Comparison of ENCODE assay signal across 1 cellular context in genomic region chr1:206507395-206508129, GRCh38.
A peak's percentile ranks its signal among the peaks of the same experiment; 100 is the strongest.
TF ChIP-seq lines count a peak whose summit lies in the region.

A gene with protein sequence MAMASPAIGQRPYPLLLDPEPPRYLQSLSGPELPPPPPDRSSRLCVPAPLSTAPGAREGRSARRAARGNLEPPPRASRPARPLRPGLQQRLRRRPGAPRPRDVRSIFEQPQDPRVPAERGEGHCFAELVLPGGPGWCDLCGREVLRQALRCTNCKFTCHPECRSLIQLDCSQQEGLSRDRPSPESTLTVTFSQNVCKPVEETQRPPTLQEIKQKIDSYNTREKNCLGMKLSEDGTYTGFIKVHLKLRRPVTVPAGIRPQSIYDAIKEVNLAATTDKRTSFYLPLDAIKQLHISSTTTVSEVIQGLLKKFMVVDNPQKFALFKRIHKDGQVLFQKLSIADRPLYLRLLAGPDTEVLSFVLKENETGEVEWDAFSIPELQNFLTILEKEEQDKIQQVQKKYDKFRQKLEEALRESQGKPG (plus strand): TSS chr1:206507531. CDS start chr1:206507603, 72 bp downstream.

TF ChIP-seq in GM12878, 131 proteins besides CTCF, POLR2A, EP300 and RAD21 (continued from another document):
- TF ChIP-seq ATF7 (IDR thresholded peaks at IDR 0.05; ENCODE audit: low read depth) (no peak), TCF3 (IDR thresholded peaks at IDR 0.05; ENCODE audit: borderline replicate concordance, insufficient read depth, low read depth, low read length) (no peak), BACH1 (IDR thresholded peaks at IDR 0.05; ENCODE audit: borderline replicate concordance) (peak; percentile 56; the same call in 1 of the 2 replicates), IRF5 (IDR thresholded peaks at IDR 0.05; ENCODE audit: borderline replicate concordance) (no peak), BHLHE40 (IDR thresholded peaks at IDR 0.05; ENCODE audit: borderline replicate concordance in 1 of 2, low read depth in 2 of 2, low read length in 1 of 2) (peak in 1 of 2 experiments; percentile 29; a peak in 1 of 4 replicates), TARDBP (IDR thresholded peaks at IDR 0.05; ENCODE audit: borderline replicate concordance) (no peak), PAX5 (IDR thresholded peaks at IDR 0.05; ENCODE audit: borderline replicate concordance, low read depth, low read length) (no peak), REST (IDR thresholded peaks at IDR 0.05; ENCODE audit: low read depth, low read length) (no peak), HDAC6 (IDR thresholded peaks at IDR 0.05; ENCODE audit: unreplicated experiment) (peak; percentile 100), POLR2AphosphoS2 (IDR thresholded peaks at IDR 0.05; ENCODE audit: low read depth, low read length) (peak; percentile 78; the same call in 1 of the 2 replicates), FOS (IDR thresholded peaks at IDR 0.05; ENCODE audit: borderline replicate concordance, extremely low read depth, insufficient read length) (no peak), LARP7 (IDR thresholded peaks at IDR 0.05) (peak; percentile 79), POLR2AphosphoS5 (IDR thresholded peaks at IDR 0.05; ENCODE audit: low read length) (0 out of 2 replicates have a peak, but pooled peaks have one; percentile 30), ZBTB11 (CRISPR knock-in tag; IDR thresholded peaks at IDR 0.05) (no peak), MYC (IDR thresholded peaks at IDR 0.05; ENCODE audit: insufficient read depth, insufficient read length, insufficient replicate concordance, low read length, severe bottlenecking) (no peak), KDM1A (IDR thresholded peaks at IDR 0.05; ENCODE audit: borderline replicate concordance) (no peak), BCLAF1 (IDR thresholded peaks at IDR 0.05) (peak; percentile 50; the same call in 1 of the 2 replicates), RELA (IDR thresholded peaks at IDR 0.05; ENCODE audit: borderline replicate concordance, partially characterized antibody) (no peak), RUNX3 (IDR thresholded peaks at IDR 0.05; ENCODE audit: low read length) (no peak), TAF1 (IDR thresholded peaks at IDR 0.05; ENCODE audit: borderline replicate concordance, low read depth, low read length) (0 out of 2 replicates have a peak, but pooled peaks have one; percentile 34), CBX5 (IDR thresholded peaks at IDR 0.05; ENCODE audit: low read depth) (no peak), MAX (IDR thresholded peaks at IDR 0.05; ENCODE audit: low read depth, low read length) (no peak), USF2 (IDR thresholded peaks at IDR 0.05; ENCODE audit: borderline replicate concordance, low read depth, low read length) (no peak), EED (IDR thresholded peaks at IDR 0.05; ENCODE audit: low read depth) (no peak), YBX1 (IDR thresholded peaks at IDR 0.05) (no peak), IKZF2 (IDR thresholded peaks at IDR 0.05) (no peak), NBN (IDR thresholded peaks at IDR 0.05) (0 out of 2 replicates have a peak, but pooled peaks have one; percentile 7), MEF2A (IDR thresholded peaks at IDR 0.05; ENCODE audit: insufficient read depth, low read depth, low read length) (no peak)
- TF ChIP-seq, protein P1, sequence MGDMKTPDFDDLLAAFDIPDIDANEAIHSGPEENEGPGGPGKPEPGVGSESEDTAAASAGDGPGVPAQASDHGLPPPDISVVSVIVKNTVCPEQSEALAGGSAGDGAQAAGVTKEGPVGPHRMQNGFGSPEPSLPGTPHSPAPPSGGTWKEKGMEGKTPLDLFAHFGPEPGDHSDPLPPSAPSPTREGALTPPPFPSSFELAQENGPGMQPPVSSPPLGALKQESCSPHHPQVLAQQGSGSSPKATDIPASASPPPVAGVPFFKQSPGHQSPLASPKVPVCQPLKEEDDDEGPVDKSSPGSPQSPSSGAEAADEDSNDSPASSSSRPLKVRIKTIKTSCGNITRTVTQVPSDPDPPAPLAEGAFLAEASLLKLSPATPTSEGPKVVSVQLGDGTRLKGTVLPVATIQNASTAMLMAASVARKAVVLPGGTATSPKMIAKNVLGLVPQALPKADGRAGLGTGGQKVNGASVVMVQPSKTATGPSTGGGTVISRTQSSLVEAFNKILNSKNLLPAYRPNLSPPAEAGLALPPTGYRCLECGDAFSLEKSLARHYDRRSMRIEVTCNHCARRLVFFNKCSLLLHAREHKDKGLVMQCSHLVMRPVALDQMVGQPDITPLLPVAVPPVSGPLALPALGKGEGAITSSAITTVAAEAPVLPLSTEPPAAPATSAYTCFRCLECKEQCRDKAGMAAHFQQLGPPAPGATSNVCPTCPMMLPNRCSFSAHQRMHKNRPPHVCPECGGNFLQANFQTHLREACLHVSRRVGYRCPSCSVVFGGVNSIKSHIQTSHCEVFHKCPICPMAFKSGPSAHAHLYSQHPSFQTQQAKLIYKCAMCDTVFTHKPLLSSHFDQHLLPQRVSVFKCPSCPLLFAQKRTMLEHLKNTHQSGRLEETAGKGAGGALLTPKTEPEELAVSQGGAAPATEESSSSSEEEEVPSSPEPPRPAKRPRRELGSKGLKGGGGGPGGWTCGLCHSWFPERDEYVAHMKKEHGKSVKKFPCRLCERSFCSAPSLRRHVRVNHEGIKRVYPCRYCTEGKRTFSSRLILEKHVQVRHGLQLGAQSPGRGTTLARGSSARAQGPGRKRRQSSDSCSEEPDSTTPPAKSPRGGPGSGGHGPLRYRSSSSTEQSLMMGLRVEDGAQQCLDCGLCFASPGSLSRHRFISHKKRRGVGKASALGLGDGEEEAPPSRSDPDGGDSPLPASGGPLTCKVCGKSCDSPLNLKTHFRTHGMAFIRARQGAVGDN (IDR thresholded peaks at IDR 0.05): peak; percentile 55
- TF ChIP-seq, protein P2, sequence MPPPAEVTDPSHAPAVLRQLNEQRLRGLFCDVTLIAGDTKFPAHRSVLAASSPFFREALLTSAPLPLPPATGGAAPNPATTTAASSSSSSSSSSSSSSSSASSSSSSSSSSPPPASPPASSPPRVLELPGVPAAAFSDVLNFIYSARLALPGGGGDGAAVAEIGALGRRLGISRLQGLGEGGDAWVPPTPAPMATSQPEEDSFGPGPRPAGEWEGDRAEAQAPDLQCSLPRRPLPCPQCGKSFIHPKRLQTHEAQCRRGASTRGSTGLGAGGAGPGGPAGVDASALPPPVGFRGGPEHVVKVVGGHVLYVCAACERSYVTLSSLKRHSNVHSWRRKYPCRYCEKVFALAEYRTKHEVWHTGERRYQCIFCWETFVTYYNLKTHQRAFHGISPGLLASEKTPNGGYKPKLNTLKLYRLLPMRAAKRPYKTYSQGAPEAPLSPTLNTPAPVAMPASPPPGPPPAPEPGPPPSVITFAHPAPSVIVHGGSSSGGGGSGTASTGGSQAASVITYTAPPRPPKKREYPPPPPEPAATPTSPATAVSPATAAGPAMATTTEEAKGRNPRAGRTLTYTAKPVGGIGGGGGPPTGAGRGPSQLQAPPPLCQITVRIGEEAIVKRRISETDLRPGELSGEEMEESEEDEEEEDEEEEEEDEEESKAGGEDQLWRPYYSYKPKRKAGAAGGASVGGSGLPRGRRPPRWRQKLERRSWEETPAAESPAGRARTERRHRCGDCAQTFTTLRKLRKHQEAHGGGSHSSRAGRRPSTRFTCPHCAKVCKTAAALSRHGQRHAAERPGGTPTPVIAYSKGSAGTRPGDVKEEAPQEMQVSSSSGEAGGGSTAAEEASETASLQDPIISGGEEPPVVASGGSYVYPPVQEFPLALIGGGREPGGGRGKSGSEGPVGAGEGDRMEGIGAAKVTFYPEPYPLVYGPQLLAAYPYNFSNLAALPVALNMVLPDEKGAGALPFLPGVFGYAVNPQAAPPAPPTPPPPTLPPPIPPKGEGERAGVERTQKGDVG (CRISPR knock-in tag; IDR thresholded peaks at IDR 0.05): no peak
- TF ChIP-seq, protein P3, sequence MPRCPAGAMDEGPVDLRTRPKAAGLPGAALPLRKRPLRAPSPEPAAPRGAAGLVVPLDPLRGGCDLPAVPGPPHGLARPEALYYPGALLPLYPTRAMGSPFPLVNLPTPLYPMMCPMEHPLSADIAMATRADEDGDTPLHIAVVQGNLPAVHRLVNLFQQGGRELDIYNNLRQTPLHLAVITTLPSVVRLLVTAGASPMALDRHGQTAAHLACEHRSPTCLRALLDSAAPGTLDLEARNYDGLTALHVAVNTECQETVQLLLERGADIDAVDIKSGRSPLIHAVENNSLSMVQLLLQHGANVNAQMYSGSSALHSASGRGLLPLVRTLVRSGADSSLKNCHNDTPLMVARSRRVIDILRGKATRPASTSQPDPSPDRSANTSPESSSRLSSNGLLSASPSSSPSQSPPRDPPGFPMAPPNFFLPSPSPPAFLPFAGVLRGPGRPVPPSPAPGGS (IDR thresholded peaks at IDR 0.05; ENCODE audit: borderline replicate concordance, insufficient read depth, low read depth, low read length, poor library complexity, severe bottlenecking): no peak
